Comparison of ENCODE assay signal across 21 cellular contexts in genomic region chr1:17852383-17852782, GRCh38.
DNase-seq lines count a peak whose midpoint lies in the region; ATAC-seq and TF ChIP-seq lines count a peak whose summit lies in the region.
"Had no signal": no experiment of that assay in that cellular context is flagged by ENCODE, and none has a peak within 500 bp of the region (broad histone marks: within the 10 kb centered on the region; RNA-seq: fewer than 3 reads in every experiment).

No MANE protein-coding gene starts in this region.

- H3K4me3 ChIP-seq in BLaER1 (no peak overlapping the region), lung (no peak overlapping the region), body of pancreas (no peak overlapping the region)
- H3K4me3 ChIP-seq: GM12878, GM23248, Peyer's patch, SJCRH30 had no signal

- no peak overlapping the region for H3K27ac Mint-ChIP-seq in activated naive CD8-positive, alpha-beta T cell treated with anti-CD3 and anti-CD28 coated beads, Interleukin-2, amount 50 U/mL, for 24 hours
- no peak overlapping the region for H3K27ac Mint-ChIP-seq in glutamatergic neuron (ENCODE audit: unreplicated experiment)
- H3K27ac Mint-ChIP-seq: T-cell had no signal

- H3K27me3 ChIP-seq in BLaER1 (no peaks in the 10 kb centered on the region), lung (ENCODE audit: control insufficient read depth, insufficient read depth) (no peaks in the 10 kb centered on the region), body of pancreas (peaks cover 0 to 3% of the 10 kb centered on the region in 2 donors)
- H3K27me3 ChIP-seq: Peyer's patch had no signal

- H3K9me3 Mint-ChIP-seq in activated naive CD8-positive, alpha-beta T cell treated with anti-CD3 and anti-CD28 coated beads, Interleukin-2, amount 50 U/mL, for 24 hours: peaks cover 4% of the 10 kb centered on the region
- peaks cover 9% of the 10 kb centered on the region for H3K9me3 Mint-ChIP-seq in glutamatergic neuron (ENCODE audit: unreplicated experiment)

- intact Hi-C loops in body of pancreas (cut with DNase I): no loop called here

- no peak overlapping the region for H3K4me3 Mint-ChIP-seq in activated naive CD8-positive, alpha-beta T cell treated with anti-CD3 and anti-CD28 coated beads, Interleukin-2, amount 50 U/mL, for 24 hours
- no peak overlapping the region for H3K4me3 Mint-ChIP-seq in glutamatergic neuron (ENCODE audit: unreplicated experiment)
- H3K4me3 Mint-ChIP-seq: CD14-positive monocyte, T-cell had no signal

- TF ChIP-seq POLR2A in body of pancreas (IDR thresholded peaks at IDR 0.05): no peak

- H3K36me3 ChIP-seq in BLaER1 (no peaks in the 10 kb centered on the region), lung (ENCODE audit: control insufficient read depth in 2 of 2, insufficient read depth in 2 of 2, low read length in 2 of 2) (no peaks in the 10 kb centered on the region), body of pancreas (replicated peaks in 1 of 2; ENCODE audit: insufficient read depth in 1 of 2, low read depth in 2 of 2) (no peaks in the 10 kb centered on the region)
- H3K36me3 ChIP-seq: Peyer's patch, SJCRH30 had no signal

- H3K36me3 Mint-ChIP-seq in activated naive CD8-positive, alpha-beta T cell treated with anti-CD3 and anti-CD28 coated beads, Interleukin-2, amount 50 U/mL, for 24 hours (ENCODE audit: low read depth): no peaks in the 10 kb centered on the region
- H3K36me3 Mint-ChIP-seq in glutamatergic neuron (ENCODE audit: unreplicated experiment): peaks cover 5% of the 10 kb centered on the region
- H3K36me3 Mint-ChIP-seq: CD14-positive monocyte, T-cell had no signal

- WGBS in lung, 2 donors: 68 to 82% methylated on average over 5 of the region's 5 CpGs
- 70 to 77% methylated on average over 2 to 5 of the region's 5 CpGs for WGBS in body of pancreas, 2 donors

- H3K27ac ChIP-seq in BLaER1 (no peak overlapping the region), lung (ENCODE audit: low read depth in 1 of 2, low read length in 1 of 2) (no peak overlapping the region), body of pancreas (no peak overlapping the region)
- H3K27ac ChIP-seq: GM23248, Peyer's patch, SJCRH30 had no signal

- no peak overlapping the region for H3K9ac ChIP-seq in BLaER1
- H3K9ac ChIP-seq: GM23248 had no signal

- H3K4me1 ChIP-seq in BLaER1 (peaks cover 9% of the 10 kb centered on the region; the same call in 1 of the 2 replicates), lung (ENCODE audit: control insufficient read depth in 2 of 2, insufficient read depth in 2 of 2, low read length in 2 of 2) (no peaks in the 10 kb centered on the region), body of pancreas (no peaks in the 10 kb centered on the region)
- H3K4me1 ChIP-seq: Peyer's patch, SJCRH30 had no signal

- peak overlapping the region; percentile 12; the same call in 1 of the 2 replicates for H3K4me2 ChIP-seq in BLaER1

- peaks cover 4% of the 10 kb centered on the region for H3K27me3 Mint-ChIP-seq in activated naive CD8-positive, alpha-beta T cell treated with anti-CD3 and anti-CD28 coated beads, Interleukin-2, amount 50 U/mL, for 24 hours
- peaks cover 8% of the 10 kb centered on the region for H3K27me3 Mint-ChIP-seq in glutamatergic neuron (ENCODE audit: unreplicated experiment)

- DNase-seq in NCI-H1092 (lab: John Stamatoyannopoulos, UW) (peak; percentile 60), NCI-H345 treated with DMSO at 0.1 percent for 48 hours (lab: John Stamatoyannopoulos, UW; ENCODE audit: unreplicated experiment) (peak; percentile 22), lung (ENCODE audit: low spot score) (peak; percentile 56), glutamatergic neuron (no peak), body of pancreas (no peak), COR-L47 (lab: John Stamatoyannopoulos, UW) (no peak)
- DNase-seq in activated naive CD8-positive, alpha-beta T cell treated with anti-CD3 and anti-CD28 coated beads, Interleukin-2, amount 50 U/mL, for 24 hours: no peak
- DNase-seq: DMS53, GM23248, HCEC 1CT, KG1, NCI-H1417, NCI-H1694 treated with DMSO at 0.1 percent for 48 hours, NCI-H2171, NCI-H510A, Peyer's patch, SJCRH30, T-cell had no signal

- no peak for TF ChIP-seq CTCF in lung (IDR thresholded peaks at IDR 0.05; ENCODE audit: control extremely low read depth, extremely low read depth)
- no peak for TF ChIP-seq CTCF in glutamatergic neuron (IDR thresholded peaks at IDR 0.05; ENCODE audit: partially characterized antibody, unreplicated experiment)
- TF ChIP-seq CTCF in body of pancreas (IDR thresholded peaks at IDR 0.05): no peak

- H3K4me1 Mint-ChIP-seq in activated naive CD8-positive, alpha-beta T cell treated with anti-CD3 and anti-CD28 coated beads, Interleukin-2, amount 50 U/mL, for 24 hours: no peaks in the 10 kb centered on the region
- H3K4me1 Mint-ChIP-seq in glutamatergic neuron (ENCODE audit: low read depth, unreplicated experiment): peaks cover 11% of the 10 kb centered on the region
- H3K4me1 Mint-ChIP-seq: CD14-positive monocyte, T-cell had no signal

- no peaks in the 10 kb centered on the region for H4K20me1 ChIP-seq in BLaER1

- H3K9me3 ChIP-seq in BLaER1 (no peaks in the 10 kb centered on the region), lung (ENCODE audit: control insufficient read depth in 2 of 2, insufficient read depth in 1 of 2, low read length in 1 of 2) (no peaks in the 10 kb centered on the region), body of pancreas (no peaks in the 10 kb centered on the region)
- H3K9me3 ChIP-seq: Peyer's patch, SJCRH30 had no signal

- no peak for ATAC-seq in lung (ENCODE audit: insufficient read depth, low FRiP score)
- no peak for ATAC-seq in activated naive CD8-positive, alpha-beta T cell treated with anti-CD3 and anti-CD28 coated beads, Interleukin-2, amount 50 U/mL, for 24 hours
- ATAC-seq in body of pancreas: no peak
- ATAC-seq: GM12878, T-cell had no signal

Comparison
In these comparisons a context has a peak if more than half of its experiments do, and no peak if none do; other contexts are left out.
1. DNase-seq: peak in NCI-H1092 (single experiment), NCI-H345 treated with DMSO at 0.1 percent for 48 hours (single experiment) and lung (single experiment); none in activated naive CD8-positive, alpha-beta T cell treated with anti-CD3 and anti-CD28 coated beads, Interleukin-2, amount 50 U/mL, for 24 hours (single experiment), glutamatergic neuron (single experiment), body of pancreas (0 of 4) and COR-L47 (single experiment).